ENCODE assay signal across 7 cellular contexts in genomic region chr16:57284206-57284951, GRCh38. TPM values are rescaled to one million over a fixed set of nuclear protein-coding genes. Genes with fewer than 3 reads are reported as not detected.
DNase-seq lines count a peak whose midpoint lies in the region; ATAC-seq and TF ChIP-seq lines count a peak whose summit lies in the region.

Gene PLLP (minus strand): TSS chr16:57284672. CDS start chr16:57284540, 132 bp downstream.

- H3K27ac Mint-ChIP-seq in natural killer cell treated with Interleukin-12 subunit alpha and Interleukin-12 subunit beta and Interleukin-15 and Interleukin-18, amount 100 ng/mL, for 72 hours: no peak within 1 kb of the TSS

- peak within 1 kb of the TSS; percentile 63 for H3K4me3 Mint-ChIP-seq in natural killer cell treated with Interleukin-12 subunit alpha and Interleukin-12 subunit beta and Interleukin-15 and Interleukin-18, amount 100 ng/mL, for 72 hours

- H3K4me1 ChIP-seq in foreskin keratinocyte: peaks cover 7% of the 10 kb centered on the region

- peaks cover 27 to 39% of the 10 kb centered on the region in 2 donors for H3K27me3 Mint-ChIP-seq in natural killer cell treated with Interleukin-12 subunit alpha and Interleukin-12 subunit beta and Interleukin-15 and Interleukin-18, amount 100 ng/mL, for 72 hours

- H3K36me3 Mint-ChIP-seq in natural killer cell treated with Interleukin-12 subunit alpha and Interleukin-12 subunit beta and Interleukin-15 and Interleukin-18, amount 100 ng/mL, for 72 hours: no peaks in the 10 kb centered on the region

- TF ChIP-seq CTCF in GM13977 (IDR thresholded peaks at IDR 0.05; ENCODE audit: extremely low read depth, insufficient read depth, missing control alignments): no peak
- TF ChIP-seq CTCF in foreskin keratinocyte (conservative IDR thresholded peaks at IDR 0.05): peak; percentile 11

- ATAC-seq in foreskin keratinocyte: peak; percentile 71
- ATAC-seq in natural killer cell treated with Interleukin-12 subunit alpha and Interleukin-12 subunit beta and Interleukin-15 and Interleukin-18, amount 100 ng/mL, for 72 hours: peak; percentile 59 to 75

- no peaks in the 10 kb centered on the region for H3K9me3 Mint-ChIP-seq in natural killer cell treated with Interleukin-12 subunit alpha and Interleukin-12 subunit beta and Interleukin-15 and Interleukin-18, amount 100 ng/mL, for 72 hours

- H3K27me3 ChIP-seq in foreskin keratinocyte: no peaks in the 10 kb centered on the region

- DNase-seq in GM13977 (ENCODE audit: low spot score) (peak; percentile 81), NCI-H510A treated with DMSO at 0.1 percent for 48 hours (lab: John Stamatoyannopoulos, UW) (peak; percentile 25), foreskin keratinocyte (peak in 1 of 2 donors; percentile 48), ureter (ENCODE audit: low spot score) (peak; percentile 54), RKO (ENCODE audit: low spot score) (no peak)
- DNase-seq in activated effector memory CD4-positive, alpha-beta T cell treated with anti-CD3 and anti-CD28 coated beads, Interleukin-2, amount 50 U/mL, for 16 hours: peak; percentile 77
- peak; percentile 73 for DNase-seq in natural killer cell treated with Interleukin-12 subunit alpha and Interleukin-12 subunit beta and Interleukin-15 and Interleukin-18, amount 100 ng/mL, for 72 hours (ENCODE audit: low spot score)

- in situ Hi-C loops in GM13977 (cut with MboI; ENCODE audit: low pct_unique_long_range_greater_than_20kb, low sequenced_read_pairs, unreplicated experiment): loop anchor here (25.0 kb wide), 1 partner anchor 197 kb away; the partner anchor contains the start of gene CPNE2

- peak within 1 kb of the TSS; percentile 21 for H3K27ac ChIP-seq in foreskin keratinocyte

- H3K4me1 Mint-ChIP-seq in natural killer cell treated with Interleukin-12 subunit alpha and Interleukin-12 subunit beta and Interleukin-15 and Interleukin-18, amount 100 ng/mL, for 72 hours (ENCODE audit: low read depth in 2 of 2): peaks cover 0 to 6% of the 10 kb centered on the region in 2 donors

RNA-seq across cellular contexts. Expression of gene PLLP, which starts in this region (rescaled TPM):
- total RNA-seq in foreskin keratinocyte (20.9 and 26.8 TPM in 2 replicates), ureter (34.3 TPM)
- 26.4 and 35.0 TPM in 2 replicates for polyA plus RNA-seq in foreskin keratinocyte
- under 1 TPM in 1 of 2 donors, not detected in 1; 0.67 TPM for total RNA-seq in natural killer cell treated with Interleukin-12 subunit alpha and Interleukin-12 subunit beta and Interleukin-15 and Interleukin-18, amount 100 ng/mL, for 72 hours

Comparison
In these comparisons a context has a peak if more than half of its experiments do, and no peak if none do; other contexts are left out.
1. RNA of gene PLLP (total RNA-seq): 34.3 TPM in ureter (single experiment) and 20.9 to 26.8 TPM in foreskin keratinocyte; 0.67 TPM in natural killer cell treated with Interleukin-12 subunit alpha and Interleukin-12 subunit beta and Interleukin-15 and Interleukin-18, amount 100 ng/mL, for 72 hours; every median in the first group is over 10 times any median in the second.
2. Peak in DNase-seq and ATAC-seq in natural killer cell treated with Interleukin-12 subunit alpha and Interleukin-12 subunit beta and Interleukin-15 and Interleukin-18, amount 100 ng/mL, for 72 hours; RNA of the gene not detected or under 1 TPM.